ENCODE assay signal across 9 cellular contexts in genomic region chr1:116373451-116374339, GRCh38. TPM values are rescaled to one million over a fixed set of nuclear protein-coding genes. Genes with fewer than 3 reads are reported as not detected.
DNase-seq lines count a peak whose midpoint lies in the region; ATAC-seq, FAIRE-seq and TF ChIP-seq lines count a peak whose summit lies in the region.
"Had no signal": no experiment of that assay in that cellular context is flagged by ENCODE, and none has a peak within 500 bp of the region (broad histone marks: within the 10 kb centered on the region; RNA-seq: fewer than 3 reads in every experiment).

No MANE protein-coding gene starts in this region.

- peaks cover 22% of the 10 kb centered on the region for H3K27me3 Mint-ChIP-seq in activated CD8-positive, alpha-beta memory T cell treated with anti-CD3 and anti-CD28 coated beads, Interleukin-2, amount 10 ng/mL, durations not matched to agents 7 days and 5 days
- H3K27me3 Mint-ChIP-seq in stimulated activated memory B cell treated with anti-CD40 and anti-IgM and Interleukin-4, amounts not matched to agents 10 μg/mL and 1 μg/mL and 100 μg/mL, for 72 hours = no peaks in the 10 kb centered on the region

- DNase-seq in ELR (ENCODE audit: low read depth) (peak; percentile 70), NCI-H510A treated with DMSO at 0.1 percent for 48 hours (lab: John Stamatoyannopoulos, UW) (peak; percentile 29), endothelial cell of umbilical vein (ENCODE audit: low read depth, low spot score) (peak; percentile 59), NCI-H128 (lab: John Stamatoyannopoulos, UW; ENCODE audit: unreplicated experiment) (no peak)
- peak; percentile 80 for DNase-seq in activated CD8-positive, alpha-beta memory T cell treated with anti-CD3 and anti-CD28 coated beads, Interleukin-2, amount 10 ng/mL, durations not matched to agents 7 days and 5 days

- peak overlapping the region; percentile 93 for H3K27ac Mint-ChIP-seq in activated CD8-positive, alpha-beta memory T cell treated with anti-CD3 and anti-CD28 coated beads, Interleukin-2, amount 10 ng/mL, durations not matched to agents 7 days and 5 days
- H3K27ac Mint-ChIP-seq in stimulated activated memory B cell treated with anti-CD40 and anti-IgM and Interleukin-4, amounts not matched to agents 10 μg/mL and 1 μg/mL and 100 μg/mL, for 72 hours = peak overlapping the region; percentile 82

- H3K79me2 ChIP-seq in endothelial cell of umbilical vein (ENCODE audit: control insufficient read depth, insufficient read depth, low read length) = peaks cover 50% of the 10 kb centered on the region

- peaks cover 43% of the 10 kb centered on the region for H3K4me1 Mint-ChIP-seq in activated CD8-positive, alpha-beta memory T cell treated with anti-CD3 and anti-CD28 coated beads, Interleukin-2, amount 10 ng/mL, durations not matched to agents 7 days and 5 days
- peaks cover 46% of the 10 kb centered on the region for H3K4me1 Mint-ChIP-seq in stimulated activated memory B cell treated with anti-CD40 and anti-IgM and Interleukin-4, amounts not matched to agents 10 μg/mL and 1 μg/mL and 100 μg/mL, for 72 hours

- intact Hi-C loops in endothelial cell of umbilical vein (cut with micrococcal nuclease) = loop anchor here (5.0 kb wide), 1 partner anchor 199 kb away; the partner anchor contains the start of gene CD58

- H3K9me3 ChIP-seq in endothelial cell of umbilical vein (replicated peaks; ENCODE audit: control insufficient read depth, insufficient read depth, low read length) (no peaks in the 10 kb centered on the region), mononuclear cell (ENCODE audit: low read depth, low read length) (no peaks in the 10 kb centered on the region)

- TF ChIP-seq CTCF in endothelial cell of umbilical vein (IDR thresholded peaks at IDR 0.05; ENCODE audit: extremely low read depth in 1 of 2, insufficient read depth in 1 of 2, low read depth in 1 of 2, low read length in 2 of 2) = no peak

- peak overlapping the region; percentile 96 for H3K4me3 Mint-ChIP-seq in activated CD8-positive, alpha-beta memory T cell treated with anti-CD3 and anti-CD28 coated beads, Interleukin-2, amount 10 ng/mL, durations not matched to agents 7 days and 5 days
- peak overlapping the region; percentile 96 for H3K4me3 Mint-ChIP-seq in stimulated activated memory B cell treated with anti-CD40 and anti-IgM and Interleukin-4, amounts not matched to agents 10 μg/mL and 1 μg/mL and 100 μg/mL, for 72 hours

- H3K9me3 Mint-ChIP-seq in activated CD8-positive, alpha-beta memory T cell treated with anti-CD3 and anti-CD28 coated beads, Interleukin-2, amount 10 ng/mL, durations not matched to agents 7 days and 5 days (ENCODE audit: low read depth) = no peaks in the 10 kb centered on the region
- no peaks in the 10 kb centered on the region for H3K9me3 Mint-ChIP-seq in stimulated activated memory B cell treated with anti-CD40 and anti-IgM and Interleukin-4, amounts not matched to agents 10 μg/mL and 1 μg/mL and 100 μg/mL, for 72 hours

- H4K20me1 ChIP-seq in endothelial cell of umbilical vein (replicated peaks; ENCODE audit: control insufficient read depth, extremely low read depth, insufficient read depth, low read length) = peaks cover 2% of the 10 kb centered on the region

- peak; percentile 3 for ATAC-seq in HG02623 (IDR thresholded peaks at IDR 0.05; ENCODE audit: unreplicated experiment)
- peak; percentile 27 for ATAC-seq in activated CD8-positive, alpha-beta memory T cell treated with anti-CD3 and anti-CD28 coated beads, Interleukin-2, amount 10 ng/mL, durations not matched to agents 7 days and 5 days
- ATAC-seq in stimulated activated memory B cell treated with anti-CD40 and anti-IgM and Interleukin-4, amounts not matched to agents 10 μg/mL and 1 μg/mL and 100 μg/mL, for 72 hours = peak; percentile 48

- POLR2A ChIA-PET in endothelial cell of umbilical vein (lab: Charles Lee) = no interaction called here

- H3K36me3 Mint-ChIP-seq in activated CD8-positive, alpha-beta memory T cell treated with anti-CD3 and anti-CD28 coated beads, Interleukin-2, amount 10 ng/mL, durations not matched to agents 7 days and 5 days = peaks cover 3% of the 10 kb centered on the region
- H3K36me3 Mint-ChIP-seq in stimulated activated memory B cell treated with anti-CD40 and anti-IgM and Interleukin-4, amounts not matched to agents 10 μg/mL and 1 μg/mL and 100 μg/mL, for 72 hours = no peaks in the 10 kb centered on the region

- H3K27ac ChIP-seq in endothelial cell of umbilical vein (ENCODE audit: insufficient read depth, low read depth, low read length) = peak overlapping the region; percentile 96

- H3K9ac ChIP-seq in endothelial cell of umbilical vein (replicated peaks; ENCODE audit: extremely low read depth, insufficient read depth, low read length) = peak overlapping the region; percentile 95

- no peaks in the 10 kb centered on the region for H3K36me3 ChIP-seq in endothelial cell of umbilical vein (ENCODE audit: control insufficient read depth in 2 of 2, extremely low read depth in 1 of 2, insufficient read depth in 2 of 2, low read length in 2 of 2)

- H3K27me3 ChIP-seq in endothelial cell of umbilical vein (ENCODE audit: control insufficient read depth in 2 of 2, insufficient read depth in 2 of 2, low read length in 2 of 2) = peaks cover 6 to 22% of the 10 kb centered on the region in 2 experiments
- no peaks in the 10 kb centered on the region for H3K27me3 ChIP-seq in mononuclear cell (ENCODE audit: insufficient read depth, low read length)

- BruUV-seq in endothelial cell of umbilical vein (replicated peaks; lab: Mats Ljungman, UMichigan) = no TSS peak

- TF ChIP-seq POLR2A in endothelial cell of umbilical vein (IDR thresholded peaks at IDR 0.05; ENCODE audit: low read depth, low read length) = no peak

- no peaks in the 10 kb centered on the region for H3K9me1 ChIP-seq in endothelial cell of umbilical vein (replicated peaks; ENCODE audit: control insufficient read depth, extremely low read depth, insufficient read depth, low read length)

- H2AFZ ChIP-seq in endothelial cell of umbilical vein (ENCODE audit: low read depth, low read length) = peak overlapping the region; percentile 46

- H3K4me1 ChIP-seq in endothelial cell of umbilical vein (ENCODE audit: control insufficient read depth, extremely low read depth, insufficient read depth, low read length) = peaks cover 44% of the 10 kb centered on the region
- peaks cover 55% of the 10 kb centered on the region for H3K4me1 ChIP-seq in mononuclear cell (ENCODE audit: insufficient read depth, low read length)

- CTCF ChIA-PET in activated CD8-positive, alpha-beta memory T cell treated with anti-CD3 and anti-CD28 coated beads, Interleukin-2, amount 10 ng/mL, durations not matched to agents 7 days and 5 days (lab: Charles Lee) = interaction anchor here (0.8 to 3.7 kb wide), 3 partner anchors 45 to 142 kb away, joined by 3 to 14 read pairs (median 3); no protein-coding TSS in a partner anchor
- CTCF ChIA-PET in endothelial cell of umbilical vein (lab: Charles Lee) = interaction anchor here (1.3 to 5.3 kb wide), 2 partner anchors 112 to 235 kb away, joined by 4 to 37 read pairs; no protein-coding TSS in a partner anchor

- dilution Hi-C loops in endothelial cell of umbilical vein (cut with MboI; ENCODE audit: extremely low pct_ligation_motif_present, low sequenced_read_pairs) = no loop called here

- peak; percentile 21 for FAIRE-seq in endothelial cell of umbilical vein (lab: Jason Lieb, UNC)
- FAIRE-seq: frontal cortex had no signal

- peak overlapping the region; percentile 96 for H3K4me2 ChIP-seq in endothelial cell of umbilical vein (ENCODE audit: insufficient read depth, low read length)

- H3K4me3 ChIP-seq in endothelial cell of umbilical vein (replicated peaks in 1 of 3; ENCODE audit: insufficient read depth in 1 of 3, low read depth in 1 of 3, low read length in 3 of 3) (peak overlapping the region; percentile 91 to 96 (median 94)), mononuclear cell (ENCODE audit: low read length) (peak overlapping the region; percentile 53)

TF ChIP-seq in endothelial cell of umbilical vein, 7 proteins besides CTCF, POLR2A, EP300 and RAD21:
- no peak for TF ChIP-seq MYC (IDR thresholded peaks at IDR 0.05; ENCODE audit: low read depth, low read length)
- no peak for TF ChIP-seq JUN (IDR thresholded peaks at IDR 0.05; ENCODE audit: borderline replicate concordance, insufficient read depth, insufficient read length, low read depth)
- TF ChIP-seq FOS (IDR thresholded peaks at IDR 0.05; ENCODE audit: borderline replicate concordance, insufficient read depth, low read length) = no peak
- TF ChIP-seq EZH2 (IDR thresholded peaks at IDR 0.05; ENCODE audit: borderline replicate concordance, low read depth, low read length, severe bottlenecking) = no peak
- peak; percentile 52 for TF ChIP-seq POLR2AphosphoS5 (IDR thresholded peaks at IDR 0.05; ENCODE audit: insufficient read depth, low read depth, low read length)
TF ChIP-seq in endothelial cell of umbilical vein: peak in this region for 1.

RNA-seq across cellular contexts. Expression of gene ATP1A1, which starts 0.7 kb away (rescaled TPM):
- 100 to 1,000 TPM; 169 to 206 TPM for total RNA-seq in activated CD8-positive, alpha-beta memory T cell treated with anti-CD3 and anti-CD28 coated beads, Interleukin-2, amount 10 ng/mL, durations not matched to agents 7 days and 5 days
- total RNA-seq in endothelial cell of umbilical vein (263 and 325 TPM in 2 replicates), mononuclear cell (173 TPM)
- polyA plus RNA-seq in endothelial cell of umbilical vein = 184 and 263 TPM in 2 replicates
- polyA plus RNA-seq in endothelial cell of umbilical vein (2011; cell fraction: cytosol; rRNA removed) = 256 and 276 TPM in 2 replicates
- 313 and 354 TPM in 2 replicates for polyA plus RNA-seq in endothelial cell of umbilical vein (2011; cell fraction: nucleus; rRNA removed)
- polyA plus RNA-seq in endothelial cell of umbilical vein (2012) = 243 and 307 TPM in 2 replicates
- polyA minus RNA-seq in endothelial cell of umbilical vein = 602 and 647 TPM in 2 replicates
- 106 TPM for polyA minus RNA-seq in endothelial cell of umbilical vein (2011; cell fraction: cytosol; rRNA and poly(A)+ RNA removed)
- 270 and 431 TPM in 2 replicates for polyA minus RNA-seq in endothelial cell of umbilical vein (2011; cell fraction: nucleus; rRNA and poly(A)+ RNA removed)
